ENCODE assay signal across 8 cellular contexts in genomic region chr12:76020731-76021672, GRCh38. TPM values are rescaled to one million over a fixed set of nuclear protein-coding genes. Genes with fewer than 3 reads are reported as not detected.
DNase-seq lines count a peak whose midpoint lies in the region; ATAC-seq, FAIRE-seq and TF ChIP-seq lines count a peak whose summit lies in the region.

No MANE protein-coding gene starts in this region.

- peak overlapping the region; percentile 64 for H2AFZ ChIP-seq in HepG2 (ENCODE audit: low read length)

- no peaks in the 10 kb centered on the region for H4K20me1 ChIP-seq in HepG2 (ENCODE audit: insufficient read depth, low read length)

- TF ChIP-seq POLR2A in HepG2 (IDR thresholded peaks at IDR 0.05; ENCODE audit: insufficient read depth in 1 of 2, low read depth in 2 of 2, low read length in 2 of 2) = no peak

- TF ChIP-seq RAD21 in HepG2 (CRISPR knock-in tag; IDR thresholded peaks at IDR 0.05) = no peak

- DNase-seq in GM03348 (ENCODE audit: low spot score) (peak; percentile 82), Panc1 (ENCODE audit: low read depth, low spot score) (no peak), HepG2 (ENCODE audit: low spot score) (no peak), hypothalamus (lab: John Stamatoyannopoulos, UW) (no peak), DMS 273 (lab: John Stamatoyannopoulos, UW; ENCODE audit: unreplicated experiment) (no peak)
- DNase-seq in stimulated activated CD8-positive, alpha-beta memory T cell treated with anti-CD3 and anti-CD28 coated beads, Interleukin-4, amount 100 ng/mL, for 4 hours (ENCODE audit: low read depth in 2 of 2, low spot score in 1 of 2) = peak; percentile 27 to 62

- H3K36me3 ChIP-seq in Panc1 (ENCODE audit: control insufficient read depth, insufficient read depth, low read length) (no peaks in the 10 kb centered on the region), HepG2 (replicated peaks in 1 of 2; ENCODE audit: control insufficient read depth in 1 of 2, insufficient read depth in 2 of 2, low read length in 2 of 2) (no peaks in the 10 kb centered on the region)

- in situ Hi-C loops in Panc1 (cut with HindIII; ENCODE audit: low pct_unique_long_range_greater_than_20kb, low sequenced_read_pairs) = no loop called here
- in situ Hi-C loops in HepG2 (cut with HindIII; ENCODE audit: extremely low pct_ligation_motif_present, low pct_unique_long_range_greater_than_20kb) = no loop called here

- peaks cover 52% of the 10 kb centered on the region for H3K4me1 Mint-ChIP-seq in activated naive CD4-positive, alpha-beta T cell treated with anti-CD3 and anti-CD28 coated beads, Interleukin-2, amount 50 U/mL, for 24 hours

- ATAC-seq in HG02759 (IDR thresholded peaks at IDR 0.05; ENCODE audit: unreplicated experiment) = peak; percentile 70
- peak; percentile 76 for ATAC-seq in Panc1
- ATAC-seq in HepG2 = no peak

- H3K9ac ChIP-seq in HepG2 (ENCODE audit: insufficient read depth, low read depth, low read length) = no peak overlapping the region

- WGBS in HepG2 (ENCODE audit: low lambda C conversion rate) = 83% methylated on average over 15 of the region's 15 CpGs

- TF ChIP-seq EP300 in HepG2 (IDR thresholded peaks at IDR 0.05; ENCODE audit: low read depth in 2 of 2, low read length in 2 of 2) = no peak
- TF ChIP-seq EP300 in HepG2 (CRISPR knock-in tag; IDR thresholded peaks at IDR 0.05; ENCODE audit: borderline replicate concordance) = no peak

- no peak for FAIRE-seq in HepG2 (lab: Jason Lieb, UNC)

- POLR2A ChIA-PET in Panc1 (lab: Charles Lee) (interaction anchor here (0.6 to 1.2 kb wide), 3 partner anchors 39 to 537 kb away, joined by 3 read pairs; no protein-coding TSS in a partner anchor), HepG2 (lab: Yijun Ruan, JAX) (interaction anchor here (1.5 to 2.9 kb wide), 4 partner anchors 11 to 398 kb away, joined by 3 to 26 read pairs (median 5); partner anchors contain the start of gene PHLDA1)

- H3K9me3 Mint-ChIP-seq in activated naive CD4-positive, alpha-beta T cell treated with anti-CD3 and anti-CD28 coated beads, Interleukin-2, amount 50 U/mL, for 24 hours = no peaks in the 10 kb centered on the region

- H3K27me3 Mint-ChIP-seq in activated naive CD4-positive, alpha-beta T cell treated with anti-CD3 and anti-CD28 coated beads, Interleukin-2, amount 50 U/mL, for 24 hours = no peaks in the 10 kb centered on the region

- peak overlapping the region; percentile 80 for H3K4me3 Mint-ChIP-seq in activated naive CD4-positive, alpha-beta T cell treated with anti-CD3 and anti-CD28 coated beads, Interleukin-2, amount 50 U/mL, for 24 hours

- BruUV-seq in Panc1 (replicated peaks; lab: Mats Ljungman, UMichigan) (TSS peak; percentile 99), HepG2 (replicated peaks; lab: Mats Ljungman, UMichigan) (no TSS peak)

- H3K27ac Mint-ChIP-seq in activated naive CD4-positive, alpha-beta T cell treated with anti-CD3 and anti-CD28 coated beads, Interleukin-2, amount 50 U/mL, for 24 hours = peak overlapping the region; percentile 96

- H3K79me2 ChIP-seq in HepG2 (ENCODE audit: insufficient read depth, low read length) = no peaks in the 10 kb centered on the region

- no peaks in the 10 kb centered on the region; the same call in 1 of the 2 replicates for H3K9me3 ChIP-seq in Panc1 (ENCODE audit: control insufficient read depth, insufficient read depth, low read depth, low read length)
- H3K9me3 ChIP-seq in HepG2 (ENCODE audit: low read length) = no peaks in the 10 kb centered on the region

- peaks cover 75% of the 10 kb centered on the region for H3K4me1 ChIP-seq in Panc1 (ENCODE audit: control insufficient read depth, insufficient read depth, low read length)
- H3K4me1 ChIP-seq in HepG2 (ENCODE audit: insufficient read depth, low read length) = peaks cover 48% of the 10 kb centered on the region

- H3K27ac ChIP-seq in Panc1 (ENCODE audit: low read length) (peak overlapping the region; percentile 100), HepG2 (ENCODE audit: extremely low read length, insufficient read depth, low read length) (peak overlapping the region; percentile 3)

- no peak for TF ChIP-seq CTCF in Panc1 (IDR thresholded peaks at IDR 0.05)
- TF ChIP-seq CTCF in HepG2 (CRISPR knock-in tag; IDR thresholded peaks at IDR 0.05) = no peak

- intact Hi-C loops in Panc1 (cut with micrococcal nuclease; ENCODE audit: unreplicated experiment) (loop anchor here (5.0 to 10.0 kb wide), 3 partner anchors 39 to 299 kb away; no protein-coding TSS in a partner anchor), HepG2 (cut with micrococcal nuclease; ENCODE audit: unreplicated experiment) (no loop called here)

- H3K36me3 Mint-ChIP-seq in activated naive CD4-positive, alpha-beta T cell treated with anti-CD3 and anti-CD28 coated beads, Interleukin-2, amount 50 U/mL, for 24 hours = peaks cover 4% of the 10 kb centered on the region

- no peak overlapping the region for H3K4me2 ChIP-seq in HepG2 (ENCODE audit: low read depth, low read length)

- H3K27me3 ChIP-seq in Panc1 (ENCODE audit: control insufficient read depth, insufficient read depth, low read length) (no peaks in the 10 kb centered on the region), HepG2 (ENCODE audit: control insufficient read depth in 1 of 2, insufficient read depth in 2 of 2, low read length in 2 of 2) (no peaks in the 10 kb centered on the region)

- CTCF ChIA-PET in Panc1 (lab: Charles Lee) = interaction anchor here (1.6 kb wide), 1 partner anchor 495 kb away, joined by 4 read pairs; no protein-coding TSS in a partner anchor
- CTCF ChIA-PET in HepG2 (lab: Yijun Ruan, JAX; ENCODE audit: low intra/inter-chr PET ratio, low total read pairs) = no interaction called here

- H3K4me3 ChIP-seq in Panc1 (ENCODE audit: low read depth in 2 of 2, low read length in 2 of 2) = no peak overlapping the region
- no peak overlapping the region for H3K4me3 ChIP-seq in HepG2 (replicated peaks in 1 of 3; ENCODE audit: insufficient read depth in 1 of 3, low read depth in 2 of 3, low read length in 3 of 3)

TF ChIP-seq in HepG2, 621 proteins besides CTCF, POLR2A, EP300 and RAD21 (continues in another document):
- TF ChIP-seq HOXA7 (CRISPR knock-in tag; IDR thresholded peaks at IDR 0.05) = no peak
- TF ChIP-seq ZNF224 (CRISPR knock-in tag; IDR thresholded peaks at IDR 0.05) = no peak
- peak; percentile 80 for TF ChIP-seq ZBTB21 (CRISPR knock-in tag; IDR thresholded peaks at IDR 0.05)
- no peak for TF ChIP-seq SP4 (CRISPR knock-in tag; IDR thresholded peaks at IDR 0.05)
- no peak for TF ChIP-seq ZNF550 (CRISPR knock-in tag; IDR thresholded peaks at IDR 0.05; ENCODE audit: borderline replicate concordance)
- TF ChIP-seq MBNL3 (CRISPR knock-in tag; conservative IDR thresholded peaks at IDR 0.05) = no peak
- TF ChIP-seq FOSL2 (CRISPR knock-in tag; IDR thresholded peaks at IDR 0.05) = peak; percentile 51; the same call in 1 of the 2 replicates
- no peak for TF ChIP-seq ZNF557 (CRISPR knock-in tag; IDR thresholded peaks at IDR 0.05)
- TF ChIP-seq HNF4A (CRISPR knock-in tag; IDR thresholded peaks at IDR 0.05) = no peak
- TF ChIP-seq PBX2 (CRISPR knock-in tag; IDR thresholded peaks at IDR 0.05) = no peak
- no peak for TF ChIP-seq NR0B2 (CRISPR knock-in tag; IDR thresholded peaks at IDR 0.05)

RNA-seq across cellular contexts. Expression of gene PHLDA1, which starts 10.6 kb away (rescaled TPM):
- 159 TPM for total RNA-seq in Panc1 (2021; ENCODE audit: unreplicated experiment)
- 124 TPM for polyA plus RNA-seq in Panc1 (2012; ENCODE audit: insufficient read length)
- 41.0 and 42.6 TPM in 2 replicates for total RNA-seq in HepG2 (2016; rRNA removed; fragmentation: Illumina TruSeq; extraction: Trizol)
- 17.8 and 19.6 TPM in 2 replicates for total RNA-seq in HepG2 (2016; cell fraction: cytosol; rRNA removed; fragmentation: Illumina TruSeq; extraction: Trizol; ENCODE audit: low read depth)
- 40.7 and 41.0 TPM in 2 replicates for total RNA-seq in HepG2 (2016; cell fraction: insoluble cytoplasmic fraction; rRNA removed; fragmentation: Illumina TruSeq; extraction: Trizol)
- total RNA-seq in HepG2 (2016; cell fraction: membrane; rRNA removed; fragmentation: Illumina TruSeq; extraction: Trizol) = 46.7 and 48.5 TPM in 2 replicates
- total RNA-seq in HepG2 (2016; cell fraction: nucleus; rRNA removed; fragmentation: Illumina TruSeq; extraction: Trizol) = 48.4 and 49.5 TPM in 2 replicates
- 30.5 and 33.8 TPM in 2 replicates for polyA plus RNA-seq in HepG2 (2011; rRNA removed)
- polyA plus RNA-seq in HepG2 (2011; cell fraction: cytosol; rRNA removed) = 25.4 and 27.1 TPM in 2 replicates
- polyA plus RNA-seq in HepG2 (2011; cell fraction: nucleus; rRNA removed) = 24.3 and 25.8 TPM in 2 replicates
- polyA plus RNA-seq in HepG2 (2012) = 19.1 and 25.3 TPM in 2 replicates
- polyA plus RNA-seq in HepG2 (2016; cell fraction: cytosol; fragmentation: Illumina TruSeq; extraction: Trizol; ENCODE audit: low read depth) = 10.9 and 15.0 TPM in 2 replicates
- 61.4 and 62.2 TPM in 2 replicates for polyA plus RNA-seq in HepG2 (2016; cell fraction: insoluble cytoplasmic fraction; fragmentation: Illumina TruSeq; extraction: Trizol; ENCODE audit: low read depth)
- 29.1 and 33.4 TPM in 2 replicates for polyA plus RNA-seq in HepG2 (2016; cell fraction: membrane; fragmentation: Illumina TruSeq; extraction: Trizol; ENCODE audit: low read depth)
- 87.7 and 87.9 TPM in 2 replicates for polyA plus RNA-seq in HepG2 (2016; cell fraction: nucleus; fragmentation: Illumina TruSeq; extraction: Trizol; ENCODE audit: insufficient read depth, low read depth)
- 3.0 and 40.9 TPM in 2 replicates for polyA minus RNA-seq in HepG2 (2011; rRNA and poly(A)+ RNA removed; ENCODE audit: low replicate concordance)
- 43.4 and 48.0 TPM in 2 replicates for polyA minus RNA-seq in HepG2 (2011; cell fraction: cytosol; rRNA and poly(A)+ RNA removed)
- 53.5 and 53.8 TPM in 2 replicates for polyA minus RNA-seq in HepG2 (2011; cell fraction: nucleus; rRNA and poly(A)+ RNA removed)

Comparison
In these comparisons a context has a peak if more than half of its experiments do, and no peak if none do; other contexts are left out.
1. DNase-seq: peak in GM03348 (single experiment) and stimulated activated CD8-positive, alpha-beta memory T cell treated with anti-CD3 and anti-CD28 coated beads, Interleukin-4, amount 100 ng/mL, for 4 hours (2 of 2); none in Panc1 (single experiment), HepG2 (single experiment), hypothalamus (0 of 51) and DMS 273 (single experiment).